In the genomic region with DNA sequence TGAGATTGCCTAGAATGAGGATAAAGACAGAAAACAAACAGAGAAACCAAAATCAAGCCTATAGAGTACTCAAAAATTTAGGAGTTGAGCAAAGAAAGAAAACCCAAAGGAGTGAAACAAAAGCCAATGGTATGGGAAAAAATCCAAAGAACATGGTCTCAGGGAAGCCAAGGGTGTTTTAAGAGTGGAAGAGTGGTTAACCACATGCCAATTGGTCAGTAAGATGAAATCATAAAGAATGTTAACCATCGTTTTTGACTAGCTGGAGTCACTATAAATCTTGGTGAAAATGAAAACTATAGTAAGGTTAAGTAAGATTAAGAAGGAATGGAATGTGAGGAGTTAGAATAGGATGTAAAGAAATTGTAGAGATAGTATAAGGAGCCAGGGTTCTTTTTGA, we compare ENCODE assay signal across 24 cellular contexts.
"Had no signal": no experiment of that assay in that cellular context is flagged by ENCODE, and none has a peak within 500 bp of the region (broad histone marks: within the 10 kb centered on the region; RNA-seq: fewer than 3 reads in every experiment).

No MANE protein-coding gene starts in this region.

- DNase-seq: activated CD4-positive, alpha-beta T cell treated with anti-CD3 and anti-CD28 coated beads for 4 hours; activated CD8-positive, alpha-beta memory T cell treated with anti-CD3 and anti-CD28 coated beads, Interleukin-2, amount 50 U/mL, for 4 hours; activated CD8-positive, alpha-beta T cell treated with anti-CD3 and anti-CD28 coated beads for 36 hours; activated gamma-delta T cell treated with Interleukin-2 at 50 U/mL for 16 hours; activated naive CD4-positive, alpha-beta T cell treated with anti-CD3 and anti-CD28 coated beads, Interleukin-2, amount 10 ng/mL, durations not matched to agents 7 days and 5 days; activated naive CD8-positive, alpha-beta T cell treated with anti-CD3 and anti-CD28 coated beads for 36 hours; activated T-cell treated with anti-CD3 and anti-CD28 coated beads, Interleukin-2, amount 50 U/mL, for 72 hours; MM.1S; NCI-H1105; NCI-H1436; NCI-H1694 treated with DMSO at 0.1 percent for 48 hours; NCI-H2081; NCI-H2171; NCI-H2227 treated with DMSO at 0.1 percent for 48 hours; NCI-H446 treated with DMSO at 0.1 percent for 48 hours; NCI-H526; NCI-H774; RPMI8226; SK-N-SH; T-helper 1 cell had no signal

- ATAC-seq: activated CD4-positive, CD25-positive, alpha-beta regulatory T cell treated with anti-CD3 and anti-CD28 coated beads, Interleukin-2, amount 50 U/mL, for 24 hours; activated CD8-positive, alpha-beta T cell treated with anti-CD3 and anti-CD28 coated beads for 36 hours; activated T-cell treated with anti-CD3 and anti-CD28 coated beads, Interleukin-2, amount 50 U/mL, for 72 hours; Panc1; Right ventricle myocardium inferior had no signal

- H3K9me3 ChIP-seq: SK-N-SH had no signal

- H3K27ac ChIP-seq: KMS-11 had no signal
